In genomic region chr4:176262243-176262642, GRCh38 we compare ENCODE assay signal across 15 cellular contexts.
DNase-seq lines count a peak whose midpoint lies in the region; ATAC-seq and TF ChIP-seq lines count a peak whose summit lies in the region.
"Had no signal": no experiment of that assay in that cellular context is flagged by ENCODE, and none has a peak within 500 bp of the region (broad histone marks: within the 10 kb centered on the region; RNA-seq: fewer than 3 reads in every experiment).

No MANE protein-coding gene starts in this region.

- no peak overlapping the region for H3K4me3 ChIP-seq in GM06990 (replicated peaks; ENCODE audit: low read depth, low read length)
- H3K4me3 ChIP-seq: lower lobe of right lung, neural progenitor cell, SK-N-MC had no signal

- H3K36me3 ChIP-seq in GM06990 (ENCODE audit: control insufficient read depth, insufficient read depth, low read length) = no peaks in the 10 kb centered on the region
- H3K36me3 ChIP-seq: lower lobe of right lung, neural progenitor cell had no signal

- no peak for TF ChIP-seq CTCF in GM06990 (IDR thresholded peaks at IDR 0.05; ENCODE audit: insufficient read depth, low read length, poor library complexity, severe bottlenecking)

- no peaks in the 10 kb centered on the region for H3K27me3 ChIP-seq in GM06990 (replicated peaks; ENCODE audit: control insufficient read depth, insufficient read depth, low read length)
- H3K27me3 ChIP-seq: neural progenitor cell had no signal

- DNase-seq in GM06990 (ENCODE audit: extremely low read depth, insufficient read length) (peak; percentile 18), NOMO-1 treated with dmso at 0.1 percent for 144 hours (lab: John Stamatoyannopoulos, UW; ENCODE audit: unreplicated experiment) (no peak), DMS 273 treated with DMSO at 0.1 percent for 48 hours (lab: John Stamatoyannopoulos, UW) (no peak), epidermal melanocyte (ENCODE audit: insufficient read length, low spot score) (no peak), NCI-H2107 treated with DMSO at 0.1 percent for 48 hours (lab: John Stamatoyannopoulos, UW; ENCODE audit: unreplicated experiment) (no peak)
- DNase-seq: activated CD8-positive, alpha-beta memory T cell treated with anti-CD3 and anti-CD28 coated beads, Interleukin-2, amount 50 U/mL, for 4 hours; CD8-positive, alpha-beta memory T cell; GF-D8; GOT3; lower lobe of right lung had no signal

- ATAC-seq in GM19043 (IDR thresholded peaks at IDR 0.05; ENCODE audit: low read depth, unreplicated experiment) (peak; percentile 71), HG02571 (IDR thresholded peaks at IDR 0.05; ENCODE audit: unreplicated experiment) (peak; percentile 61), HG03342 (IDR thresholded peaks at IDR 0.05; ENCODE audit: unreplicated experiment) (peak; percentile 83)
- ATAC-seq: lower lobe of right lung had no signal
